In genomic region chrX:22424919-22425318, GRCh38 we compare ENCODE assay signal across 14 cellular contexts.
DNase-seq lines count a peak whose midpoint lies in the region; ATAC-seq, FAIRE-seq and TF ChIP-seq lines count a peak whose summit lies in the region.
"Had no signal": no experiment of that assay in that cellular context is flagged by ENCODE, and none has a peak within 500 bp of the region (broad histone marks: within the 10 kb centered on the region; RNA-seq: fewer than 3 reads in every experiment).

No MANE protein-coding gene starts in this region.

- H3K9me2 ChIP-seq in PC-3 (replicated peaks; ENCODE audit: low read length), result no peaks in the 10 kb centered on the region

- H2AFZ ChIP-seq in PC-3 (ENCODE audit: low read length), result no peak overlapping the region
- no peak overlapping the region for H2AFZ ChIP-seq in astrocyte (ENCODE audit: low read depth, low read length)
- no peak overlapping the region for H2AFZ ChIP-seq in keratinocyte (ENCODE audit: control insufficient read depth, low read length)

- H3F3A ChIP-seq in PC-3 (ENCODE audit: low read length, unreplicated experiment), result no peaks in the 10 kb centered on the region

- H3K79me2 ChIP-seq in PC-3 (ENCODE audit: low read length), result no peaks in the 10 kb centered on the region
- H3K79me2 ChIP-seq in astrocyte (ENCODE audit: insufficient read depth, low read length), result no peaks in the 10 kb centered on the region
- H3K79me2 ChIP-seq in keratinocyte (ENCODE audit: control insufficient read depth, insufficient read depth, low read length), result no peaks in the 10 kb centered on the region

- no peak overlapping the region for H3K27ac Mint-ChIP-seq in astrocyte (ENCODE audit: unreplicated experiment)
- H3K27ac Mint-ChIP-seq: CD8-positive, alpha-beta memory T cell; IgD-negative memory B cell had no signal

- H3K27me3 ChIP-seq in PC-3 (ENCODE audit: low read length) (no peaks in the 10 kb centered on the region), astrocyte (ENCODE audit: insufficient read depth, low read length) (no peaks in the 10 kb centered on the region), keratinocyte (ENCODE audit: control insufficient read depth, extremely low read depth, insufficient read depth, low read length) (no peaks in the 10 kb centered on the region)

- TF ChIP-seq CTCF in PC-3 (conservative IDR thresholded peaks at IDR 0.05; ENCODE audit: low read depth, low read length) (no peak), astrocyte (IDR thresholded peaks at IDR 0.05; ENCODE audit: insufficient read depth, low read depth, low read length) (no peak), keratinocyte (optimal IDR thresholded peaks at IDR 0.05 in 1 of 3, IDR thresholded peaks at IDR 0.05 in 1 of 3, conservative IDR thresholded peaks at IDR 0.05 in 1 of 3; ENCODE audit: extremely low read depth in 1 of 3, insufficient read depth in 2 of 3, low read length in 3 of 3) (no peak), mucosa of descending colon (IDR thresholded peaks at IDR 0.05) (no peak)

- peak; percentile 55; the same call in 1 of the 2 replicates for ATAC-seq in PC-3
- ATAC-seq in mucosa of descending colon, result no peak

- peak; percentile 91 for FAIRE-seq in astrocyte (lab: Jason Lieb, UNC)
- FAIRE-seq in keratinocyte (lab: Jason Lieb, UNC), result no peak
- FAIRE-seq: H1 had no signal

- DNase-seq in PC-3, result peak; percentile 35
- DNase-seq in astrocyte (ENCODE audit: low read depth), result no peak
- DNase-seq in keratinocyte (ENCODE audit: low read depth, low spot score), result peak; percentile 17
- DNase-seq in renal cortical epithelial cell (ENCODE audit: low read depth), result peak; percentile 41
- no peak for DNase-seq in mucosa of descending colon
- no peak for DNase-seq in head of caudate nucleus
- no peak for DNase-seq in NOMO-1 treated with DMSO at 0.1 percent for 48 hours (lab: John Stamatoyannopoulos, UW; ENCODE audit: unreplicated experiment)
- DNase-seq: Caco-2; CD8-positive, alpha-beta memory T cell; DMS53; GF-D8 had no signal

- no peak overlapping the region for H3K4me2 ChIP-seq in PC-3 (ENCODE audit: low read length)
- H3K4me2 ChIP-seq in astrocyte (ENCODE audit: low read length), result no peak overlapping the region
- H3K4me2 ChIP-seq in keratinocyte (ENCODE audit: control insufficient read depth, extremely low read depth, insufficient read depth, low read depth, low read length), result no peak overlapping the region

- H4K20me1 ChIP-seq in PC-3 (ENCODE audit: low read length) (no peaks in the 10 kb centered on the region), astrocyte (ENCODE audit: insufficient read depth, low read length) (no peaks in the 10 kb centered on the region), keratinocyte (ENCODE audit: control insufficient read depth, extremely low read depth, insufficient read depth, low read length) (no peaks in the 10 kb centered on the region)

- POLR2A ChIA-PET in PC-3 (lab: Charles Lee; ENCODE audit: unreplicated experiment), result no interaction called here

- H3K9me3 Mint-ChIP-seq in astrocyte (ENCODE audit: unreplicated experiment), result peaks cover 2% of the 10 kb centered on the region
- H3K9me3 Mint-ChIP-seq: CD8-positive, alpha-beta memory T cell had no signal

- H3K9me1 ChIP-seq in keratinocyte (ENCODE audit: control insufficient read depth, extremely low read depth, insufficient read depth, low read length), result no peaks in the 10 kb centered on the region

- no peaks in the 10 kb centered on the region for H3K27me3 Mint-ChIP-seq in astrocyte (ENCODE audit: low read depth, unreplicated experiment)
- H3K27me3 Mint-ChIP-seq: CD8-positive, alpha-beta memory T cell; IgD-negative memory B cell had no signal

- no peaks in the 10 kb centered on the region for H3K4me1 Mint-ChIP-seq in astrocyte (ENCODE audit: low read depth, unreplicated experiment)
- H3K4me1 Mint-ChIP-seq: CD8-positive, alpha-beta memory T cell had no signal

- no peaks in the 10 kb centered on the region for H3K36me3 Mint-ChIP-seq in astrocyte (ENCODE audit: low read depth, unreplicated experiment)
- H3K36me3 Mint-ChIP-seq: CD8-positive, alpha-beta memory T cell had no signal

- H3K4me3 ChIP-seq in PC-3 (ENCODE audit: low read length) (no peak overlapping the region), astrocyte (ENCODE audit: insufficient read depth, low read depth, low read length) (no peak overlapping the region), keratinocyte (ENCODE audit: control insufficient read depth in 2 of 3, extremely low read depth in 1 of 3, insufficient read depth in 2 of 3, low read depth in 1 of 3, low read length in 3 of 3) (no peak overlapping the region), mucosa of descending colon (no peak overlapping the region)
- H3K4me3 ChIP-seq: HAP-1 had no signal

- dilution Hi-C loops in keratinocyte (cut with MboI; ENCODE audit: extremely low pct_ligation_motif_present, low sequenced_read_pairs), result no loop called here

- no peak overlapping the region for H3K27ac ChIP-seq in PC-3 (ENCODE audit: low read length)
- no peak overlapping the region for H3K27ac ChIP-seq in astrocyte (ENCODE audit: low read depth, low read length)
- peak overlapping the region; percentile 48 for H3K27ac ChIP-seq in keratinocyte (ENCODE audit: control insufficient read depth, insufficient read depth, low read length)

- peaks cover 12% of the 10 kb centered on the region; the same call in 1 of the 2 replicates for H3K4me1 ChIP-seq in PC-3 (ENCODE audit: insufficient read depth, low read length)
- no peaks in the 10 kb centered on the region for H3K4me1 ChIP-seq in astrocyte (ENCODE audit: insufficient read depth, low read length)
- peaks cover 7% of the 10 kb centered on the region for H3K4me1 ChIP-seq in keratinocyte (ENCODE audit: control insufficient read depth, extremely low read depth, insufficient read depth, low read length)
- H3K4me1 ChIP-seq in mucosa of descending colon (ENCODE audit: low read depth), result no peaks in the 10 kb centered on the region
- H3K4me1 ChIP-seq: Caco-2, HAP-1 had no signal

- H3K9me3 ChIP-seq in PC-3 (ENCODE audit: low read length) (no peaks in the 10 kb centered on the region), astrocyte (ENCODE audit: insufficient read depth, low read depth, low read length) (no peaks in the 10 kb centered on the region), keratinocyte (ENCODE audit: control insufficient read depth, low read depth, low read length) (no peaks in the 10 kb centered on the region), mucosa of descending colon (no peaks in the 10 kb centered on the region)
- H3K9me3 ChIP-seq: Caco-2, HAP-1 had no signal

- H3K36me3 ChIP-seq in PC-3 (ENCODE audit: low read depth, low read length), result no peaks in the 10 kb centered on the region
- no peaks in the 10 kb centered on the region for H3K36me3 ChIP-seq in astrocyte (ENCODE audit: insufficient read depth, low read length)
- H3K36me3 ChIP-seq in keratinocyte (ENCODE audit: control insufficient read depth in 2 of 2, extremely low read depth in 1 of 2, insufficient read depth in 2 of 2, low read length in 2 of 2), result no peaks in the 10 kb centered on the region
- H3K36me3 ChIP-seq in mucosa of descending colon (ENCODE audit: low read depth), result no peaks in the 10 kb centered on the region
- H3K36me3 ChIP-seq: HAP-1 had no signal

- H3K4me3 Mint-ChIP-seq in astrocyte (ENCODE audit: unreplicated experiment), result no peak overlapping the region
- H3K4me3 Mint-ChIP-seq: CD8-positive, alpha-beta memory T cell; IgD-negative memory B cell had no signal

- intact Hi-C loops in PC-3 (cut with micrococcal nuclease) (no loop called here), mucosa of descending colon (cut with DNase I, micrococcal nuclease) (no loop called here), head of caudate nucleus (cut with DNase I) (no loop called here)

- CTCF ChIA-PET in PC-3 (lab: Charles Lee), result no interaction called here

- H3K9ac ChIP-seq in PC-3 (ENCODE audit: low read length) (no peak overlapping the region), astrocyte (ENCODE audit: low read length) (no peak overlapping the region), keratinocyte (ENCODE audit: control insufficient read depth, extremely low read depth, insufficient read depth, low read length) (no peak overlapping the region)

- BruUV-seq in PC-3 (replicated peaks; lab: Mats Ljungman, UMichigan), result no TSS peak

Comparison
In these comparisons a context has a peak if more than half of its experiments do, and no peak if none do; other contexts are left out.
1. DNase-seq: peak in PC-3 (single experiment), keratinocyte (single experiment) and renal cortical epithelial cell (single experiment); none in astrocyte (single experiment), mucosa of descending colon (0 of 3), head of caudate nucleus (0 of 42) and NOMO-1 treated with DMSO at 0.1 percent for 48 hours (single experiment).